22 cellular contexts compared by ENCODE assay signal in genomic region chr7:122913608-122914007, GRCh38. TPM values are rescaled to one million over a fixed set of nuclear protein-coding genes. Genes with fewer than 3 reads are reported as not detected.
DNase-seq lines count a peak whose midpoint lies in the region; ATAC-seq, FAIRE-seq and TF ChIP-seq lines count a peak whose summit lies in the region.
"Had no signal": no experiment of that assay in that cellular context is flagged by ENCODE, and none has a peak within 500 bp of the region (broad histone marks: within the 10 kb centered on the region; RNA-seq: fewer than 3 reads in every experiment).

No MANE protein-coding gene starts in this region.

- H3K27ac Mint-ChIP-seq in HFFc6, result no peak overlapping the region
- H3K27ac Mint-ChIP-seq: CD4-positive, CD25-positive, alpha-beta regulatory T cell had no signal

- no peak overlapping the region for H3K9ac ChIP-seq in HepG2 (ENCODE audit: insufficient read depth, low read depth, low read length)
- H3K9ac ChIP-seq: BLaER1 had no signal

- TF ChIP-seq POLR2A in HepG2 (IDR thresholded peaks at IDR 0.05; ENCODE audit: insufficient read depth in 1 of 2, low read depth in 2 of 2, low read length in 2 of 2), result no peak
- no peak for TF ChIP-seq POLR2A in right lobe of liver (IDR thresholded peaks at IDR 0.05)

- TF ChIP-seq RAD21 in HepG2 (CRISPR knock-in tag; IDR thresholded peaks at IDR 0.05), result no peak

- H3K4me1 ChIP-seq in HepG2 (ENCODE audit: insufficient read depth, low read length) (no peaks in the 10 kb centered on the region), right lobe of liver (no peaks in the 10 kb centered on the region)
- H3K4me1 ChIP-seq: BLaER1, HAP-1 had no signal

- TF ChIP-seq CTCF in HepG2 (CRISPR knock-in tag; IDR thresholded peaks at IDR 0.05), result no peak
- TF ChIP-seq CTCF in right lobe of liver (IDR thresholded peaks at IDR 0.05), result no peak
- TF ChIP-seq CTCF in HFFc6 (IDR thresholded peaks at IDR 0.05), result no peak

- H3K36me3 ChIP-seq in HepG2 (replicated peaks in 1 of 2; ENCODE audit: control insufficient read depth in 1 of 2, insufficient read depth in 2 of 2, low read length in 2 of 2) (no peaks in the 10 kb centered on the region), right lobe of liver (no peaks in the 10 kb centered on the region)
- H3K36me3 ChIP-seq: BLaER1, HAP-1, MG63 had no signal

- BruUV-seq in HepG2 (replicated peaks; lab: Mats Ljungman, UMichigan), result no TSS peak

- POLR2A ChIA-PET in HepG2 (lab: Yijun Ruan, JAX), result no interaction called here

- no peaks in the 10 kb centered on the region for H3K27me3 Mint-ChIP-seq in HFFc6 (ENCODE audit: insufficient read depth)
- H3K27me3 Mint-ChIP-seq: CD4-positive, CD25-positive, alpha-beta regulatory T cell had no signal

- CTCF ChIA-PET in HepG2 (lab: Yijun Ruan, JAX; ENCODE audit: low intra/inter-chr PET ratio, low total read pairs), result no interaction called here

- intact Hi-C loops in HepG2 (cut with micrococcal nuclease; ENCODE audit: unreplicated experiment), result no loop called here
- intact Hi-C loops in right lobe of liver (cut with DNase I), result no loop called here

- no peaks in the 10 kb centered on the region for H3K9me3 ChIP-seq in HepG2 (ENCODE audit: low read length)
- no peaks in the 10 kb centered on the region for H3K9me3 ChIP-seq in right lobe of liver
- H3K9me3 ChIP-seq: BLaER1, HAP-1, MG63 had no signal

- no peak overlapping the region for H3K4me3 Mint-ChIP-seq in HFFc6
- H3K4me3 Mint-ChIP-seq: CD4-positive, CD25-positive, alpha-beta regulatory T cell had no signal

- FAIRE-seq in HepG2 (lab: Jason Lieb, UNC), result no peak
- FAIRE-seq: D721Med, G401.6 had no signal

- H3K27me3 ChIP-seq in HepG2 (ENCODE audit: control insufficient read depth in 1 of 2, insufficient read depth in 2 of 2, low read length in 2 of 2) (no peaks in the 10 kb centered on the region), right lobe of liver (no peaks in the 10 kb centered on the region)
- H3K27me3 ChIP-seq: BLaER1, MG63 had no signal

- peaks cover 28% of the 10 kb centered on the region for H3K9me3 Mint-ChIP-seq in HFFc6

- TF ChIP-seq EP300 in HepG2 (IDR thresholded peaks at IDR 0.05; ENCODE audit: low read depth in 2 of 2, low read length in 2 of 2) (no peak), HepG2 (CRISPR knock-in tag; IDR thresholded peaks at IDR 0.05; ENCODE audit: borderline replicate concordance) (no peak)

- in situ Hi-C loops in HepG2 (cut with HindIII; ENCODE audit: extremely low pct_ligation_motif_present, low pct_unique_long_range_greater_than_20kb), result no loop called here

- DNase-seq in HepG2 (ENCODE audit: low spot score) (peak; percentile 11), right lobe of liver (no peak), SK-N-DZ (ENCODE audit: low spot score) (peak; percentile 8), iPS-NIHi7 (ENCODE audit: extremely low spot score) (peak; percentile 11), NCI-H345 (lab: John Stamatoyannopoulos, UW) (no peak), HFFc6 (no peak), HPDE6-E6E7 (ENCODE audit: extremely low spot score) (no peak)
- DNase-seq: CD4-positive, CD25-positive, alpha-beta regulatory T cell; KBM-7; MG63; NCI-H1105 treated with DMSO at 0.1 percent for 48 hours; NCI-H146; NCI-H1930; NCI-H2107; NCI-H526 treated with DMSO at 0.1 percent for 48 hours; RPMI8226; SHP77 had no signal

- no peaks in the 10 kb centered on the region for H3K36me3 Mint-ChIP-seq in HFFc6 (ENCODE audit: low read depth)
- H3K36me3 Mint-ChIP-seq: CD4-positive, CD25-positive, alpha-beta regulatory T cell had no signal

- WGBS in HepG2 (ENCODE audit: low lambda C conversion rate), result 28% methylated on average over 12 of the region's 15 CpGs
- 90% methylated on average over 9 of the region's 15 CpGs for WGBS in right lobe of liver (ENCODE audit: insufficient coverage, low coverage, low lambda C conversion rate, missing lambda C conversion rate)

- ATAC-seq in HepG2 (peak; percentile 86), right lobe of liver (no peak)

- H3K79me2 ChIP-seq in HepG2 (ENCODE audit: insufficient read depth, low read length), result no peaks in the 10 kb centered on the region

- no peaks in the 10 kb centered on the region for H4K20me1 ChIP-seq in HepG2 (ENCODE audit: insufficient read depth, low read length)
- H4K20me1 ChIP-seq: BLaER1 had no signal

- no peak overlapping the region for H2AFZ ChIP-seq in HepG2 (ENCODE audit: low read length)

- H3K27ac ChIP-seq in HepG2 (ENCODE audit: extremely low read length, insufficient read depth, low read length) (no peak overlapping the region), right lobe of liver (no peak overlapping the region)
- H3K27ac ChIP-seq: BLaER1, HL-60 had no signal

- H3K4me3 ChIP-seq in HepG2 (replicated peaks in 1 of 3; ENCODE audit: insufficient read depth in 1 of 3, low read depth in 2 of 3, low read length in 3 of 3), result peak overlapping the region; percentile 1 to 31 (median 15); a peak in 2 of 6 replicates
- no peak overlapping the region for H3K4me3 ChIP-seq in right lobe of liver
- H3K4me3 ChIP-seq: BLaER1, HAP-1, MG63 had no signal

- H3K4me2 ChIP-seq in HepG2 (ENCODE audit: low read depth, low read length), result peak overlapping the region; percentile 53
- H3K4me2 ChIP-seq: BLaER1 had no signal

- H3K4me1 Mint-ChIP-seq in HFFc6 (ENCODE audit: low read depth), result no peaks in the 10 kb centered on the region
- H3K4me1 Mint-ChIP-seq: CD4-positive, CD25-positive, alpha-beta regulatory T cell had no signal

TF ChIP-seq in HepG2, 621 proteins besides CTCF, POLR2A, EP300 and RAD21 (continues in another document):
- TF ChIP-seq TFDP2 (CRISPR knock-in tag; IDR thresholded peaks at IDR 0.05) (peak; percentile 81), TFDP1 (CRISPR knock-in tag; IDR thresholded peaks at IDR 0.05; ENCODE audit: borderline replicate concordance) (peak; percentile 76; the same call in 1 of the 2 replicates), ZNF710 (CRISPR knock-in tag; IDR thresholded peaks at IDR 0.05; ENCODE audit: borderline replicate concordance) (no peak), AGO1 (IDR thresholded peaks at IDR 0.05; ENCODE audit: low read depth, low read length, poor library complexity, severe bottlenecking) (no peak)

RNA-seq across cellular contexts. Expression of gene CADPS2, which starts 27.3 kb away (rescaled TPM):
- 43.8 and 62.9 TPM in 2 replicates for total RNA-seq in HepG2 (2016; rRNA removed; fragmentation: Illumina TruSeq; extraction: Trizol)
- 6.9 and 7.1 TPM in 2 replicates for total RNA-seq in HepG2 (2016; cell fraction: cytosol; rRNA removed; fragmentation: Illumina TruSeq; extraction: Trizol; ENCODE audit: low read depth)
- total RNA-seq in HepG2 (2016; cell fraction: insoluble cytoplasmic fraction; rRNA removed; fragmentation: Illumina TruSeq; extraction: Trizol), result 44.1 and 61.2 TPM in 2 replicates
- total RNA-seq in HepG2 (2016; cell fraction: membrane; rRNA removed; fragmentation: Illumina TruSeq; extraction: Trizol), result 12.9 and 13.8 TPM in 2 replicates
- 35.9 and 36.9 TPM in 2 replicates for total RNA-seq in HepG2 (2016; cell fraction: nucleus; rRNA removed; fragmentation: Illumina TruSeq; extraction: Trizol)
- 13.5 and 17.6 TPM in 2 replicates for polyA plus RNA-seq in HepG2 (2011; rRNA removed)
- 8.6 and 12.4 TPM in 2 replicates for polyA plus RNA-seq in HepG2 (2011; cell fraction: cytosol; rRNA removed)
- polyA plus RNA-seq in HepG2 (2011; cell fraction: nucleus; rRNA removed), result 5.3 and 5.6 TPM in 2 replicates
- 9.4 and 10.1 TPM in 2 replicates for polyA plus RNA-seq in HepG2 (2012)
- polyA plus RNA-seq in HepG2 (2016; cell fraction: cytosol; fragmentation: Illumina TruSeq; extraction: Trizol; ENCODE audit: low read depth), result 1.0 and 1.3 TPM in 2 replicates
- polyA plus RNA-seq in HepG2 (2016; cell fraction: insoluble cytoplasmic fraction; fragmentation: Illumina TruSeq; extraction: Trizol; ENCODE audit: low read depth), result 39.5 and 41.4 TPM in 2 replicates
- polyA plus RNA-seq in HepG2 (2016; cell fraction: membrane; fragmentation: Illumina TruSeq; extraction: Trizol; ENCODE audit: low read depth), result 4.2 and 4.4 TPM in 2 replicates
- 18.8 and 19.0 TPM in 2 replicates for polyA plus RNA-seq in HepG2 (2016; cell fraction: nucleus; fragmentation: Illumina TruSeq; extraction: Trizol; ENCODE audit: insufficient read depth, low read depth)
- polyA minus RNA-seq in HepG2 (2011; rRNA and poly(A)+ RNA removed; ENCODE audit: low replicate concordance), result 4.0 and 26.7 TPM in 2 replicates
- polyA minus RNA-seq in HepG2 (2011; cell fraction: cytosol; rRNA and poly(A)+ RNA removed), result 19.0 and 21.3 TPM in 2 replicates
- polyA minus RNA-seq in HepG2 (2011; cell fraction: nucleus; rRNA and poly(A)+ RNA removed), result 61.3 and 65.6 TPM in 2 replicates
- 10 to 100 TPM in 2 of 6 experiments, 1 to 10 TPM in 4; 7.6 to 14.7 (median 9.4) TPM for total RNA-seq in right lobe of liver
- polyA plus RNA-seq in SK-N-DZ (2014; cell fraction: cytosol; rRNA removed), result not detected in 2 replicates
- not detected in 2 replicates for polyA plus RNA-seq in SK-N-DZ (2014; cell fraction: nucleus; rRNA removed)
- not detected for total RNA-seq in HFFc6 (2021; fragmentation: NEBNext Ultra II Directional; extraction: Animal tissue kit (Norgen Biotek cat#: 25700))
- total RNA-seq: CD4-positive, CD25-positive, alpha-beta regulatory T cell had no signal

Comparison
In these comparisons a context has a peak if more than half of its experiments do, and no peak if none do; other contexts are left out.
1. DNase-seq: peak in HepG2 (single experiment), SK-N-DZ (single experiment) and iPS-NIHi7 (single experiment); none in right lobe of liver (0 of 3), NCI-H345 (single experiment), HFFc6 (single experiment) and HPDE6-E6E7 (single experiment).
2. H3K4me3 ChIP-seq: peak in HepG2 (3 of 3); none in right lobe of liver (0 of 3).
3. RNA of gene CADPS2, which starts 27.3 kb away (total RNA-seq): 6.9 to 62.9 TPM in HepG2 and 7.6 to 14.7 TPM in right lobe of liver; not detected in HFFc6; every median in the first group is over 4 times any median in the second.